8 cellular contexts compared by ENCODE assay signal in the genomic region with DNA sequence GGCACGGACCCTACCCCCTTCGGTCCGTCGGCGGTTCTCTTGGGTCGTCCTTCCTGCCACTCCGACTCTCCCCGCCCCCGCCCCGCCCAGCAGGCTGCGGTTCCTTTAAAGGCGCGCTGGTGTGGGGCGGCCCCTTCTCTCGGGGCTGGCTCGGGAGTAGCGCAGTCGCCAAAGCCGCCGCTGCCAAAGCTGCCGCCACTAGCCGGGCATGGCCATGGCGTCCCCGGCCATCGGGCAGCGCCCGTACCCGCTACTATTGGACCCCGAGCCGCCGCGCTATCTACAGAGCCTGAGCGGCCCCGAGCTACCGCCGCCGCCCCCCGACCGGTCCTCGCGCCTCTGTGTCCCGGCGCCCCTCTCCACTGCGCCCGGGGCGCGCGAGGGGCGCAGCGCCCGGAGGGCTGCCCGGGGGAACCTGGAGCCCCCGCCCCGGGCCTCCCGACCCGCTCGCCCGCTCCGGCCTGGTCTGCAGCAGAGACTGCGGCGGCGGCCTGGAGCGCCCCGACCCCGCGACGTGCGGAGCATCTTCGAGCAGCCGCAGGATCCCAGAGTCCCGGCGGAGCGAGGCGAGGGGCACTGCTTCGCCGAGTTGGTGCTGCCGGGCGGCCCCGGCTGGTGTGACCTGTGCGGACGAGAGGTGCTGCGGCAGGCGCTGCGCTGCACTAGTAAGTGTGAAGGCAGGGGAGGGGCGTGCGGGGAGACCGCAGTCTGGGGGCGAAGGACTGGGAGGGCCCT. TPM values are rescaled to one million over a fixed set of nuclear protein-coding genes. Genes with fewer than 3 reads are reported as not detected.
DNase-seq lines count a peak whose midpoint lies in the region; ATAC-seq, FAIRE-seq and TF ChIP-seq lines count a peak whose summit lies in the region.

A gene with protein sequence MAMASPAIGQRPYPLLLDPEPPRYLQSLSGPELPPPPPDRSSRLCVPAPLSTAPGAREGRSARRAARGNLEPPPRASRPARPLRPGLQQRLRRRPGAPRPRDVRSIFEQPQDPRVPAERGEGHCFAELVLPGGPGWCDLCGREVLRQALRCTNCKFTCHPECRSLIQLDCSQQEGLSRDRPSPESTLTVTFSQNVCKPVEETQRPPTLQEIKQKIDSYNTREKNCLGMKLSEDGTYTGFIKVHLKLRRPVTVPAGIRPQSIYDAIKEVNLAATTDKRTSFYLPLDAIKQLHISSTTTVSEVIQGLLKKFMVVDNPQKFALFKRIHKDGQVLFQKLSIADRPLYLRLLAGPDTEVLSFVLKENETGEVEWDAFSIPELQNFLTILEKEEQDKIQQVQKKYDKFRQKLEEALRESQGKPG (plus strand): TSS at position 137 of the 735 bp plus-strand sequence. CDS start 72 bp downstream, at position 209.

- DNase-seq in GM12892 (ENCODE audit: insufficient read length) (peak; percentile 81), NCI-H69 (lab: John Stamatoyannopoulos, UW) (peak; percentile 77), epithelial cell of proximal tubule (ENCODE audit: low read depth) (no peak), SHP77 treated with DMSO at 0.1 percent for 48 hours (lab: John Stamatoyannopoulos, UW) (no peak)
- peak; percentile 92 for DNase-seq in activated CD8-positive, alpha-beta memory T cell treated with anti-CD3 and anti-CD28 coated beads, Interleukin-2, amount 50 U/mL, for 48 hours
- DNase-seq in stimulated activated CD8-positive, alpha-beta memory T cell treated with anti-CD3 and anti-CD28 coated beads, Interleukin-7, amount 100 ng/mL, for 4 hours (ENCODE audit: low read depth in 2 of 2) = peak; percentile 47 to 74

- TF ChIP-seq CTCF in epithelial cell of proximal tubule (conservative IDR thresholded peaks at IDR 0.05; ENCODE audit: low read depth, low read length) = no peak

- ATAC-seq in HG02763 (IDR thresholded peaks at IDR 0.05; ENCODE audit: unreplicated experiment) = peak; percentile 54

- H3K27me3 ChIP-seq in muscle layer of duodenum (ENCODE audit: low read depth, low read length) = peaks cover 5% of the 10 kb centered on the region

- H3K4me3 ChIP-seq in epithelial cell of proximal tubule (ENCODE audit: low read depth, low read length) (peak within 1 kb of the TSS; percentile 56), muscle layer of duodenum (ENCODE audit: low read depth in 1 of 2, low read length in 2 of 2) (peak within 1 kb of the TSS; percentile 52 to 74)

- H3K9me3 ChIP-seq in muscle layer of duodenum (ENCODE audit: control insufficient read depth in 1 of 2, low read length in 2 of 2) = no peaks in the 10 kb centered on the region

- peaks cover 0 to 30% of the 10 kb centered on the region in 2 donors for H3K4me1 ChIP-seq in muscle layer of duodenum (ENCODE audit: control insufficient read depth in 1 of 2, insufficient read depth in 2 of 2, low read length in 2 of 2)

- TF ChIP-seq POLR2A in GM12892 (IDR thresholded peaks at IDR 0.05; ENCODE audit: low read depth, low read length) = peak; percentile 82

- H3K27ac ChIP-seq in muscle layer of duodenum (ENCODE audit: low read length) = no peak within 1 kb of the TSS

- no peak for FAIRE-seq in GM12892 (lab: Jason Lieb, UNC)

- H3K36me3 ChIP-seq in muscle layer of duodenum (ENCODE audit: control insufficient read depth in 1 of 2, insufficient read depth in 2 of 2, low read length in 2 of 2) = no peaks in the 10 kb centered on the region

RNA-seq across cellular contexts. Expression of the gene that starts here (rescaled TPM):
- 43.0 TPM for polyA plus RNA-seq in GM12892 (2012; ENCODE audit: missing spikeins)
- 3.5 and 4.7 TPM in 2 replicates for total RNA-seq in epithelial cell of proximal tubule

Comparison
In these comparisons a context has a peak if more than half of its experiments do, and no peak if none do; other contexts are left out.
1. DNase-seq: peak in GM12892 (single experiment), NCI-H69 (single experiment), activated CD8-positive, alpha-beta memory T cell treated with anti-CD3 and anti-CD28 coated beads, Interleukin-2, amount 50 U/mL, for 48 hours (single experiment) and stimulated activated CD8-positive, alpha-beta memory T cell treated with anti-CD3 and anti-CD28 coated beads, Interleukin-7, amount 100 ng/mL, for 4 hours (2 of 2); none in epithelial cell of proximal tubule (single experiment) and SHP77 treated with DMSO at 0.1 percent for 48 hours (single experiment).